In the genomic region with DNA sequence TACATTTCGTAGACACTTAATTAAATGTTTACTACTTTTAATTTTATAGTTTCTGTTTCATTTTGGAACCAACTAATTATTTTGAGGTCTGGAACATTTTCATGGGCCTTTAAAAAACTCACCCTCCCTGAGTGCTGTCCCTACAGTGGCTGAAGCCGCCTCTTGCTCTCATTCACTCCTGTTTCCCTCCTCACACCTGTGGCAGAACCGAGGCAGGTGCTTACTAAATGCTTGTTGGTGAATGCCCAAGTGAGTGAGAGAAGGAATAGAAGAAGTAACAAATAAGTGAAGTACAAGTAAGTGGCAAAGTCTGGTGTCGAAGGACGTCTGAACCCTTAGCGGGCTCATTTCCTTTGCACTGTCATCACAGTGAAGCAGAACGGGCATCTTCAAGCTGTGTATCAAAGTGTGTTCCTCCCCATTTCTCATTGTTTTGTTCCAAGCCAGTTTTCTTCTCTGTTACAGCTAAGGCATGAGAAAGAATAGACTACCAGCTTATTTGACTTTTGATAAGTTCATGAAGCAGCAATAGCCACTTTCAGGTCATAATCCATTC, we compare ENCODE assay signal across 11 cellular contexts.
DNase-seq lines count a peak whose midpoint lies in the region; ATAC-seq, FAIRE-seq and TF ChIP-seq lines count a peak whose summit lies in the region.
"Had no signal": no experiment of that assay in that cellular context is flagged by ENCODE, and none has a peak within 500 bp of the region (broad histone marks: within the 10 kb centered on the region; RNA-seq: fewer than 3 reads in every experiment).

No MANE protein-coding gene starts in this region.

- H3K27ac Mint-ChIP-seq in CD8-positive, alpha-beta T cell: peak overlapping the region; percentile 37

- peak overlapping the region; percentile 94 for H3K4me2 ChIP-seq in OCI-LY7 (ENCODE audit: low read length)

- peaks cover 6% of the 10 kb centered on the region for H3K4me1 ChIP-seq in CD8-positive, alpha-beta T cell (ENCODE audit: insufficient read depth, low read length)
- H3K4me1 ChIP-seq in OCI-LY7 (ENCODE audit: insufficient read depth, low read length, poor library complexity, severe bottlenecking) (peaks cover 78% of the 10 kb centered on the region), A673 (ENCODE audit: insufficient read depth, low read length, poor library complexity, severe bottlenecking) (no peaks in the 10 kb centered on the region), heart left ventricle (peaks cover 0 to 3% (median 0%) of the 10 kb centered on the region in 12 donors)

- WGBS in heart left ventricle, 4 donors: 77 to 86% (median 82%) methylated on average over 7 of the region's 7 CpGs

- BruUV-seq in OCI-LY7 (replicated peaks; lab: Mats Ljungman, UMichigan) (TSS peak; percentile 86), A673 (replicated peaks; lab: Mats Ljungman, UMichigan) (no TSS peak)

- H3K79me2 ChIP-seq in OCI-LY7 (ENCODE audit: insufficient read depth, low read depth, low read length): peaks cover 15% of the 10 kb centered on the region; the same call in 1 of the 2 replicates

- no peaks in the 10 kb centered on the region for H3K9me3 Mint-ChIP-seq in CD8-positive, alpha-beta T cell
- H3K9me3 Mint-ChIP-seq: immature natural killer cell had no signal

- H3K4me3 ChIP-seq in CD8-positive, alpha-beta T cell (ENCODE audit: low read depth, low read length): no peak overlapping the region
- peak overlapping the region; percentile 57 for H3K4me3 ChIP-seq in OCI-LY7 (ENCODE audit: low read depth, low read length, poor library complexity, severe bottlenecking)
- H3K4me3 ChIP-seq in A673 (ENCODE audit: low read depth, low read length, poor library complexity, severe bottlenecking): no peak overlapping the region
- H3K4me3 ChIP-seq in heart left ventricle: no peak overlapping the region

- no peaks in the 10 kb centered on the region for H3K27me3 Mint-ChIP-seq in CD8-positive, alpha-beta T cell (ENCODE audit: low read depth)

- intact Hi-C loops in CD8-positive, alpha-beta T cell (cut with DNase I, micrococcal nuclease): no loop called here
- intact Hi-C loops in OCI-LY7 (cut with micrococcal nuclease; ENCODE audit: unreplicated experiment): loop anchor here (1.0 to 10.0 kb wide), 3 partner anchors 11 to 1696 kb away; no protein-coding TSS in a partner anchor
- intact Hi-C loops in A673 (cut with micrococcal nuclease; ENCODE audit: unreplicated experiment): no loop called here
- intact Hi-C loops in heart left ventricle (cut with DNase I): no loop called here

- DNase-seq in CD8-positive, alpha-beta T cell: no peak
- DNase-seq in GM19239 (ENCODE audit: insufficient read length, low spot score) (no peak), OCI-LY7 (ENCODE audit: low spot score) (peak; percentile 77), SIG-M5 (lab: John Stamatoyannopoulos, UW) (no peak), HTR-8/SVneo (ENCODE audit: insufficient read length, low spot score) (no peak), A673 (ENCODE audit: low spot score) (no peak), heart left ventricle (no peak)
- DNase-seq: immature natural killer cell, NCI-H774 had no signal

- CTCF ChIA-PET in CD8-positive, alpha-beta T cell (lab: Charles Lee): no interaction called here
- CTCF ChIA-PET in OCI-LY7 (lab: Charles Lee; ENCODE audit: unreplicated experiment): no interaction called here
- CTCF ChIA-PET in A673 (lab: Charles Lee): no interaction called here

- H3K27ac ChIP-seq in CD8-positive, alpha-beta T cell (ENCODE audit: low read depth, low read length): no peak overlapping the region
- H3K27ac ChIP-seq in OCI-LY7 (ENCODE audit: low read depth, low read length, poor library complexity, severe bottlenecking): peak overlapping the region; percentile 99
- no peak overlapping the region for H3K27ac ChIP-seq in A673 (ENCODE audit: low read depth, low read length, poor library complexity, severe bottlenecking)
- H3K27ac ChIP-seq in heart left ventricle: no peak overlapping the region
- H3K27ac ChIP-seq: C4-2B had no signal

- POLR2A ChIA-PET in CD8-positive, alpha-beta T cell (lab: Charles Lee): interaction anchor here (0.8 kb wide), 1 partner anchor 8 kb away, joined by 4 read pairs; no protein-coding TSS in a partner anchor
- POLR2A ChIA-PET in OCI-LY7 (lab: Charles Lee): interaction anchor here (0.8 to 2.0 kb wide), 5 partner anchors 10 to 136 kb away, joined by 3 to 9 read pairs (median 4); no protein-coding TSS in a partner anchor
- POLR2A ChIA-PET in A673 (lab: Charles Lee; ENCODE audit: low non-redundant PET): no interaction called here

- no peak for TF ChIP-seq POLR2A in heart left ventricle (IDR thresholded peaks at IDR 0.05)

- no peaks in the 10 kb centered on the region for H3K9me3 ChIP-seq in CD8-positive, alpha-beta T cell (ENCODE audit: low read length)
- H3K9me3 ChIP-seq in OCI-LY7 (ENCODE audit: low read length) (peaks cover 7% of the 10 kb centered on the region; the same call in 1 of the 2 replicates), A673 (ENCODE audit: low read depth, low read length, poor library complexity, severe bottlenecking) (no peaks in the 10 kb centered on the region), heart left ventricle (peaks cover 0 to 6% (median 0%) of the 10 kb centered on the region in 12 donors)

- FAIRE-seq in GM19239 (lab: Jason Lieb, UNC) (peak; percentile 89), HTR-8/SVneo (lab: Jason Lieb, UNC) (no peak)

- H4K20me1 ChIP-seq in OCI-LY7 (ENCODE audit: insufficient read depth, low read length): no peaks in the 10 kb centered on the region

- peak overlapping the region; percentile 47; the same call in 1 of the 2 replicates for H2AFZ ChIP-seq in OCI-LY7 (ENCODE audit: low read length)

- no peaks in the 10 kb centered on the region for H3K27me3 ChIP-seq in CD8-positive, alpha-beta T cell (ENCODE audit: insufficient read depth, low read length)
- H3K27me3 ChIP-seq in A673 (replicated peaks; ENCODE audit: insufficient read depth, low read depth, low read length, poor library complexity): no peaks in the 10 kb centered on the region
- no peaks in the 10 kb centered on the region for H3K27me3 ChIP-seq in heart left ventricle

- no peaks in the 10 kb centered on the region for H3K36me3 ChIP-seq in CD8-positive, alpha-beta T cell (ENCODE audit: insufficient read depth, low read length)
- peaks cover 27% of the 10 kb centered on the region for H3K36me3 ChIP-seq in OCI-LY7 (ENCODE audit: insufficient read depth, low read length)
- H3K36me3 ChIP-seq in A673 (ENCODE audit: insufficient read depth, low read length, poor library complexity, severe bottlenecking): no peaks in the 10 kb centered on the region
- peaks cover 0 to 4% (median 0%) of the 10 kb centered on the region in 9 donors for H3K36me3 ChIP-seq in heart left ventricle

- peaks cover 40% of the 10 kb centered on the region for H3K4me1 Mint-ChIP-seq in CD8-positive, alpha-beta T cell (ENCODE audit: low read depth)

- ATAC-seq in CD8-positive, alpha-beta T cell: no peak
- ATAC-seq in HG02884 (IDR thresholded peaks at IDR 0.05; ENCODE audit: unreplicated experiment): peak; percentile 54
- ATAC-seq in heart left ventricle: no peak

- TF ChIP-seq CTCF in CD8-positive, alpha-beta T cell (IDR thresholded peaks at IDR 0.05): no peak
- TF ChIP-seq CTCF in OCI-LY7 (conservative IDR thresholded peaks at IDR 0.05; ENCODE audit: low read length): no peak
- TF ChIP-seq CTCF in A673 (conservative IDR thresholded peaks at IDR 0.05; ENCODE audit: low read depth, low read length): no peak
- TF ChIP-seq CTCF in heart left ventricle (IDR thresholded peaks at IDR 0.05): no peak

- H3K9me2 ChIP-seq in OCI-LY7 (ENCODE audit: insufficient read depth, low read length): no peaks in the 10 kb centered on the region

- H3K36me3 Mint-ChIP-seq in CD8-positive, alpha-beta T cell: peaks cover 20% of the 10 kb centered on the region

- peak overlapping the region; percentile 50 for H3K4me3 Mint-ChIP-seq in CD8-positive, alpha-beta T cell
